20 cellular contexts compared by ENCODE assay signal in the genomic region with DNA sequence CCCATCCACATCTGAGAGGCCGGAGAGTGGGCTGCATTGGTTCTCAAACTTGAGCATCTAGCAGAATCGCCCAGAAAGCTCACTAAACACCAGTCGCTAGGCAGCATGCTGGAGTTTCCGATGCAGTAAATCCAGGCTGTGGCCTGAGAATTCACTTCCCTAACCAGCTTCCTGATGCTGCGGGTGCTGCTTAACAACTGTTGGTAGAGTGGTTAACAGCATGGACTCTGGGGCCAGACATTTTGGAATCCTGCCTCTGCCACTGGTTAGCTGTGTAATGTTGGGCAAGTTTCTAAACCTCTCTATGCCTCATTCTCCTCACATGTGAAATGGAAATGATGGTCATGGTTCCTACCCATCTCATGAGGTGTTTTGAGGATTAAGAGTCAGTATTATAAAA.
DNase-seq lines count a peak whose midpoint lies in the region; ATAC-seq, FAIRE-seq and TF ChIP-seq lines count a peak whose summit lies in the region.
"Had no signal": no experiment of that assay in that cellular context is flagged by ENCODE, and none has a peak within 500 bp of the region (broad histone marks: within the 10 kb centered on the region; RNA-seq: fewer than 3 reads in every experiment).

No MANE protein-coding gene starts in this region.

- H3K9ac ChIP-seq in GM12878 (ENCODE audit: control insufficient read depth, insufficient read depth, low read length), result no peak overlapping the region

- CTCF ChIA-PET in GM12878 (lab: Yijun Ruan, JAX), result interaction anchor here (0.8 to 1.1 kb wide), 2 partner anchors 117 to 167 kb away, joined by 3 read pairs; no protein-coding TSS in a partner anchor

- no peak for FAIRE-seq in GM12878 (lab: Jason Lieb, UNC)
- FAIRE-seq: D721Med had no signal

- H3K79me2 ChIP-seq in GM12878 (ENCODE audit: control insufficient read depth, insufficient read depth, low read length), result no peaks in the 10 kb centered on the region

- H3K4me2 ChIP-seq in GM12878 (ENCODE audit: control insufficient read depth, insufficient read depth), result no peak overlapping the region

- POLR2A ChIA-PET in GM12878 (lab: Charles Lee), result interaction anchor here (0.8 to 1.0 kb wide), 2 partner anchors 57 to 60 kb away, joined by 3 read pairs; no protein-coding TSS in a partner anchor

- TF ChIP-seq CTCF in left ventricle myocardium inferior (IDR thresholded peaks at IDR 0.05; ENCODE audit: borderline replicate concordance) (no peak), GM12878 (IDR thresholded peaks at IDR 0.05 in 2 of 3, conservative IDR thresholded peaks at IDR 0.05 in 1 of 3; ENCODE audit: control insufficient read depth in 2 of 3, extremely low read depth in 1 of 3, insufficient read depth in 1 of 3, low read depth in 3 of 3, low read length in 3 of 3) (no peak), neutrophil (IDR thresholded peaks at IDR 0.05) (no peak)

- in situ Hi-C loops in GM12878 (cut with MboI), result no loop called here

- intact Hi-C loops in left ventricle myocardium inferior (cut with micrococcal nuclease), result no loop called here
- intact Hi-C loops in cardiac septum (cut with DNase I), result no loop called here
- intact Hi-C loops in GM12878 (cut with micrococcal nuclease; ENCODE audit: unreplicated experiment), result no loop called here

- 89% methylated on average over 5 of the region's 5 CpGs for WGBS in GM12878 (ENCODE audit: insufficient coverage, insufficient replicate concordance, low lambda C conversion rate, missing lambda C conversion rate)

- BruUV-seq in GM12878 (replicated peaks; lab: Mats Ljungman, UMichigan), result no TSS peak

- DNase-seq in left ventricle myocardium inferior (no peak), cardiac septum (ENCODE audit: low spot score) (no peak), GM12878 (ENCODE audit: low read depth, low spot score) (no peak), GM19238 (ENCODE audit: insufficient read length, low spot score) (no peak), NCI-H1930 (lab: John Stamatoyannopoulos, UW) (no peak), substantia nigra (lab: John Stamatoyannopoulos, UW) (no peak)
- DNase-seq: activated CD4-positive, alpha-beta T cell treated with anti-CD3 and anti-CD28 coated beads, Interleukin-2, amount 50 U/mL, for 4 hours; activated T-cell treated with anti-CD3 and anti-CD28 coated beads, Interleukin-2, amount 50 U/mL, for 48 hours; caudate nucleus; immature natural killer cell; Karpas-422; NCI-H446 treated with DMSO at 0.1 percent for 48 hours; right lobe of liver; stimulated activated CD4-positive, alpha-beta T cell treated with anti-CD3 and anti-CD28 coated beads, Interleukin-4, amount 100 ng/mL, for 1 hour; stimulated activated CD8-positive, alpha-beta memory T cell treated with anti-CD3 and anti-CD28 coated beads, Interleukin-4, amount 100 ng/mL, for 48 hours; thyroid gland had no signal

- RAD21 ChIA-PET in GM12878 (lab: Charles Lee; ENCODE audit: unreplicated experiment), result interaction anchor here (0.9 to 1.1 kb wide), 3 partner anchors 8 to 93 kb away, joined by 3 to 4 read pairs (median 3); no protein-coding TSS in a partner anchor

- ATAC-seq in GM12878, result no peak
- no peak for ATAC-seq in HG02759 (IDR thresholded peaks at IDR 0.05; ENCODE audit: unreplicated experiment)

- TF ChIP-seq EP300 in GM12878 (IDR thresholded peaks at IDR 0.05; ENCODE audit: borderline replicate concordance in 1 of 2, control insufficient read depth in 1 of 2, low read depth in 2 of 2, low read length in 2 of 2), result no peak

- H3K27me3 ChIP-seq in left ventricle myocardium inferior (ENCODE audit: low read depth) (no peaks in the 10 kb centered on the region), GM12878 (replicated peaks in 1 of 2; ENCODE audit: control insufficient read depth in 2 of 2, insufficient read depth in 2 of 2, low read length in 1 of 2) (no peaks in the 10 kb centered on the region), neutrophil (no peaks in the 10 kb centered on the region)
- H3K27me3 ChIP-seq: right lobe of liver, SJSA1, thyroid gland had no signal

- no peak overlapping the region for H2AFZ ChIP-seq in GM12878 (ENCODE audit: control insufficient read depth, low read depth, low read length)

- H3K4me1 ChIP-seq in left ventricle myocardium inferior, result peaks cover 46% of the 10 kb centered on the region
- H3K4me1 ChIP-seq in GM12878 (ENCODE audit: control insufficient read depth, insufficient read depth, low read length), result peaks cover 82% of the 10 kb centered on the region
- peaks cover 53 to 56% of the 10 kb centered on the region in 2 experiments for H3K4me1 ChIP-seq in neutrophil (ENCODE audit: control insufficient read depth in 1 of 2, insufficient read depth in 1 of 2, low read depth in 1 of 2, low read length in 1 of 2)
- H3K4me1 ChIP-seq: right lobe of liver had no signal

- H3K27ac ChIP-seq in left ventricle myocardium inferior (replicated peaks) (peak overlapping the region; percentile 70), GM12878 (ENCODE audit: control insufficient read depth, insufficient read depth) (peak overlapping the region; percentile 66; the same call in 1 of the 2 replicates), neutrophil (peak overlapping the region; percentile 80), substantia nigra (ENCODE audit: low read depth, low read length, poor library complexity, severe bottlenecking) (no peak overlapping the region)
- H3K27ac ChIP-seq: right lobe of liver, SJSA1 had no signal

- H3K4me3 ChIP-seq in left ventricle myocardium inferior (no peak overlapping the region), GM12878 (no peak overlapping the region), neutrophil (ENCODE audit: low read depth in 1 of 2, low read length in 1 of 2) (no peak overlapping the region)
- H3K4me3 ChIP-seq: right lobe of liver, SJSA1, thyroid gland had no signal

- H4K20me1 ChIP-seq in GM12878 (ENCODE audit: control insufficient read depth, insufficient read depth), result no peaks in the 10 kb centered on the region

- no peak for TF ChIP-seq POLR2A in GM12878 (IDR thresholded peaks at IDR 0.05; ENCODE audit: low read depth, low read length)

- no peaks in the 10 kb centered on the region for H3K9me3 ChIP-seq in left ventricle myocardium inferior (replicated peaks)
- H3K9me3 ChIP-seq in GM12878 (replicated peaks; ENCODE audit: control insufficient read depth, insufficient read depth, low read length), result no peaks in the 10 kb centered on the region; the same call in 2 of the 3 replicates
- no peaks in the 10 kb centered on the region for H3K9me3 ChIP-seq in neutrophil
- H3K9me3 ChIP-seq: right lobe of liver, SJSA1, thyroid gland had no signal

- TF ChIP-seq RAD21 in GM12878 (IDR thresholded peaks at IDR 0.05; ENCODE audit: insufficient read depth, low read depth, low read length), result no peak

- SMC1A ChIA-PET in GM12878 (lab: Charles Lee; ENCODE audit: uncharacterized antibody, unreplicated experiment), result interaction anchor here (0.8 to 1.3 kb wide), 4 partner anchors 22 to 58 kb away, joined by 3 to 7 read pairs (median 4); no protein-coding TSS in a partner anchor

- H3K36me3 ChIP-seq in left ventricle myocardium inferior (no peaks in the 10 kb centered on the region), GM12878 (ENCODE audit: control insufficient read depth in 2 of 2, insufficient read depth in 2 of 2, low read length in 1 of 2) (peaks cover 7 to 25% of the 10 kb centered on the region in 2 experiments), neutrophil (peaks cover 88% of the 10 kb centered on the region)
- H3K36me3 ChIP-seq: right lobe of liver, SJSA1, thyroid gland had no signal

TF ChIP-seq in GM12878, 131 proteins besides CTCF, POLR2A, EP300 and RAD21:
- TF ChIP-seq, protein P1, sequence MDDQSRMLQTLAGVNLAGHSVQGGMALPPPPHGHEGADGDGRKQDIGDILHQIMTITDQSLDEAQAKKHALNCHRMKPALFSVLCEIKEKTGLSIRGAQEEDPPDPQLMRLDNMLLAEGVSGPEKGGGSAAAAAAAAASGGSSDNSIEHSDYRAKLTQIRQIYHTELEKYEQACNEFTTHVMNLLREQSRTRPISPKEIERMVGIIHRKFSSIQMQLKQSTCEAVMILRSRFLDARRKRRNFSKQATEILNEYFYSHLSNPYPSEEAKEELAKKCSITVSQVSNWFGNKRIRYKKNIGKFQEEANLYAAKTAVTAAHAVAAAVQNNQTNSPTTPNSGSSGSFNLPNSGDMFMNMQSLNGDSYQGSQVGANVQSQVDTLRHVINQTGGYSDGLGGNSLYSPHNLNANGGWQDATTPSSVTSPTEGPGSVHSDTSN (IDR thresholded peaks at IDR 0.05; ENCODE audit: insufficient replicate concordance, low read depth, low read length), result no peak
- TF ChIP-seq TAF1 (IDR thresholded peaks at IDR 0.05; ENCODE audit: borderline replicate concordance, low read depth, low read length), result no peak
- TF ChIP-seq RBBP5 (conservative IDR thresholded peaks at IDR 0.05), result no peak
- TF ChIP-seq HCFC1 (IDR thresholded peaks at IDR 0.05; ENCODE audit: low read length), result no peak
- TF ChIP-seq HDGF (IDR thresholded peaks at IDR 0.05), result no peak
- no peak for TF ChIP-seq SP1 (IDR thresholded peaks at IDR 0.05; ENCODE audit: low read depth, low read length)
- no peak for TF ChIP-seq TCF12 (IDR thresholded peaks at IDR 0.05; ENCODE audit: low read depth, low read length)
- no peak for TF ChIP-seq IRF3 (IDR thresholded peaks at IDR 0.05)
- TF ChIP-seq SRF (IDR thresholded peaks at IDR 0.05; ENCODE audit: low read depth in 2 of 2, low read length in 2 of 2), result no peak
